In the genomic region with DNA sequence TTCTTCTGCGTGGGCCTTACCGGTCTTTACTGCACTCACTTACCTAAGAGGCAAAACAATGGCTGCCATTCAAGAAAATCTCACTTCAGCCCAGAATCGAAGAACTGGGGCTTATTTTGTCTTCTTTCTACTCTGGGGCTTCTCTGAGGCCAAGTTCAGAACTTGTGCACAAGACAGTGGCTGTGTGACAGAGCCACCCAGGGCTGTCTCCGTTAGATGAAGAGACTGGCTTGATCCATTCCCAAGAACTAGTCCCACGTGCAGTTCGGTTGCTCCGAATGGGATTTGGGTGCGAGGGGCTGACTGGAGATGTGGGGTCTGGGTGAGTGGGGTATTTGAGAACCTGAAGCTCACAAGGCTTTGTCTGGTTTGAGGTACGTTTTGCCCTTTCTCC, we compare ENCODE assay signal across 8 cellular contexts. TPM values are rescaled to one million over a fixed set of nuclear protein-coding genes. Genes with fewer than 3 reads are reported as not detected.
DNase-seq lines count a peak whose midpoint lies in the region; ATAC-seq, FAIRE-seq and TF ChIP-seq lines count a peak whose summit lies in the region.

No MANE protein-coding gene starts in this region.

- peak overlapping the region; percentile 64 for H3K27ac ChIP-seq in CD8-positive, alpha-beta T cell (ENCODE audit: low read depth, low read length)
- peak overlapping the region; percentile 86 to 97 (median 93) for H3K27ac ChIP-seq in body of pancreas
- peak overlapping the region; percentile 90 to 97 (median 94) for H3K27ac ChIP-seq in stomach

- H3K27me3 ChIP-seq in CD8-positive, alpha-beta T cell (ENCODE audit: insufficient read depth, low read length) = no peaks in the 10 kb centered on the region
- H3K27me3 ChIP-seq in body of pancreas (no peaks in the 10 kb centered on the region), kidney epithelial cell (ENCODE audit: control insufficient read depth, insufficient read depth, low read length) (no peaks in the 10 kb centered on the region), stomach (no peaks in the 10 kb centered on the region)

- peaks cover 10% of the 10 kb centered on the region for H3K36me3 Mint-ChIP-seq in CD8-positive, alpha-beta T cell

- no peak for ATAC-seq in CD8-positive, alpha-beta T cell
- ATAC-seq in body of pancreas (peak; percentile 1), HG03175 (IDR thresholded peaks at IDR 0.05; ENCODE audit: unreplicated experiment) (no peak)

- no peaks in the 10 kb centered on the region for H3K9me3 Mint-ChIP-seq in CD8-positive, alpha-beta T cell

- H3K36me3 ChIP-seq in CD8-positive, alpha-beta T cell (ENCODE audit: insufficient read depth, low read length) = no peaks in the 10 kb centered on the region
- H3K36me3 ChIP-seq in body of pancreas (replicated peaks in 1 of 2; ENCODE audit: insufficient read depth in 1 of 2, low read depth in 2 of 2) (no peaks in the 10 kb centered on the region), kidney epithelial cell (ENCODE audit: control insufficient read depth, insufficient read depth, low read length) (no peaks in the 10 kb centered on the region), stomach (no peaks in the 10 kb centered on the region)

- no peak for DNase-seq in CD8-positive, alpha-beta T cell
- DNase-seq in HT-29 (ENCODE audit: low spot score) (peak; percentile 28), body of pancreas (no peak), kidney epithelial cell (ENCODE audit: low read depth) (no peak), stomach (no peak), NCI-H1694 treated with DMSO at 0.1 percent for 48 hours (lab: John Stamatoyannopoulos, UW) (no peak), HTR-8/SVneo (ENCODE audit: insufficient read length, low spot score) (no peak)

- no peak for TF ChIP-seq EP300 in stomach (IDR thresholded peaks at IDR 0.05)

- 12 to 19% methylated on average over 9 of the region's 9 CpGs for WGBS in body of pancreas, 2 donors
- 21 to 32% (median 30%) methylated on average over 8 to 9 of the region's 9 CpGs for WGBS in stomach, 5 donors

- TF ChIP-seq CTCF in CD8-positive, alpha-beta T cell (IDR thresholded peaks at IDR 0.05) = no peak
- no peak for TF ChIP-seq CTCF in body of pancreas (IDR thresholded peaks at IDR 0.05)
- TF ChIP-seq CTCF in kidney epithelial cell (IDR thresholded peaks at IDR 0.05; ENCODE audit: insufficient read depth, low read length, poor library complexity, severe bottlenecking) = no peak
- no peak for TF ChIP-seq CTCF in stomach (IDR thresholded peaks at IDR 0.05)

- POLR2A ChIA-PET in CD8-positive, alpha-beta T cell (lab: Charles Lee) = interaction anchor here (0.6 to 3.8 kb wide), 5 partner anchors 10 to 184 kb away, joined by 3 to 34 read pairs (median 9); a partner anchor contains a TSS

- intact Hi-C loops in CD8-positive, alpha-beta T cell (cut with DNase I, micrococcal nuclease) = loop anchor here (1.0 to 10.0 kb wide), 13 partner anchors 15 to 787 kb away; a partner anchor contains a TSS
- intact Hi-C loops in body of pancreas (cut with DNase I) = no loop called here
- intact Hi-C loops in stomach (cut with DNase I; ENCODE audit: low total_unique reads) = no loop called here

- peak overlapping the region; percentile 80 for H3K27ac Mint-ChIP-seq in CD8-positive, alpha-beta T cell

- TF ChIP-seq POLR2A in body of pancreas (IDR thresholded peaks at IDR 0.05) = no peak
- no peak for TF ChIP-seq POLR2A in stomach (IDR thresholded peaks at IDR 0.05)

- H3K4me1 ChIP-seq in CD8-positive, alpha-beta T cell (ENCODE audit: insufficient read depth, low read length) = peaks cover 25% of the 10 kb centered on the region
- peaks cover 37% of the 10 kb centered on the region for H3K4me1 ChIP-seq in body of pancreas
- H3K4me1 ChIP-seq in stomach = peaks cover 14 to 44% (median 31%) of the 10 kb centered on the region in 4 donors

- H3K4me3 ChIP-seq in CD8-positive, alpha-beta T cell (ENCODE audit: low read depth, low read length) = peak overlapping the region; percentile 89
- peak overlapping the region; percentile 89 to 90 for H3K4me3 ChIP-seq in body of pancreas
- peak overlapping the region; percentile 98 for H3K4me3 ChIP-seq in kidney epithelial cell (ENCODE audit: low read depth, low read length)
- peak overlapping the region; percentile 69 to 98 (median 84) for H3K4me3 ChIP-seq in stomach

- CTCF ChIA-PET in CD8-positive, alpha-beta T cell (lab: Charles Lee) = interaction anchor here (0.6 to 2.7 kb wide), 17 partner anchors 9 to 924 kb away, joined by 3 to 15 read pairs (median 3); a partner anchor contains a TSS

- peak overlapping the region; percentile 87 for H3K4me3 Mint-ChIP-seq in CD8-positive, alpha-beta T cell

- H3K27me3 Mint-ChIP-seq in CD8-positive, alpha-beta T cell (ENCODE audit: low read depth) = no peaks in the 10 kb centered on the region

- H3K9me3 ChIP-seq in CD8-positive, alpha-beta T cell (ENCODE audit: low read length) = no peaks in the 10 kb centered on the region
- H3K9me3 ChIP-seq in body of pancreas = no peaks in the 10 kb centered on the region
- H3K9me3 ChIP-seq in stomach = no peaks in the 10 kb centered on the region

- no peak for FAIRE-seq in HTR-8/SVneo (lab: Jason Lieb, UNC)

- peaks cover 41% of the 10 kb centered on the region for H3K4me1 Mint-ChIP-seq in CD8-positive, alpha-beta T cell (ENCODE audit: low read depth)

RNA-seq across cellular contexts. Expression of a gene that starts 0.8 kb away (rescaled TPM):
- total RNA-seq in CD8-positive, alpha-beta T cell = 10 to 100 TPM; 45.0 to 47.2 TPM
- total RNA-seq in HT-29 (2014; rRNA removed; shearing (Covaris generic)) = 154 and 155 TPM in 2 replicates
- total RNA-seq in body of pancreas (10 to 100 TPM; 27.2 to 49.4 TPM), kidney epithelial cell (84.6 and 90.0 TPM in 2 replicates), stomach (100 to 1,000 TPM in 4 of 5 donors, 10 to 100 TPM in 1; 84.3 to 462 (median 244) TPM)
- 10 to 100 TPM; 11.2 to 15.8 (median 12.4) TPM for polyA plus RNA-seq in stomach

Comparison
In these comparisons a context has a peak if more than half of its experiments do, and no peak if none do; other contexts are left out.
1. intact Hi-C loops: an anchor here in CD8-positive, alpha-beta T cell (1.0 to 10.0 kb wide); none called in body of pancreas and stomach.